18 cellular contexts compared by ENCODE assay signal in genomic region chr12:5548152-5548933, GRCh38.
DNase-seq lines count a peak whose midpoint lies in the region; ATAC-seq and TF ChIP-seq lines count a peak whose summit lies in the region.
"Had no signal": no experiment of that assay in that cellular context is flagged by ENCODE, and none has a peak within 500 bp of the region (broad histone marks: within the 10 kb centered on the region; RNA-seq: fewer than 3 reads in every experiment).

No MANE protein-coding gene starts in this region.

- WGBS in esophagus muscularis mucosa = 79% methylated on average over 8 of the region's 8 CpGs

- TF ChIP-seq POLR2A in esophagus muscularis mucosa (IDR thresholded peaks at IDR 0.05; ENCODE audit: low read depth) (no peak), erythroblast (IDR thresholded peaks at IDR 0.05; ENCODE audit: low read length) (no peak)

- in situ Hi-C loops in G401 (cut with HindIII; ENCODE audit: low sequenced_read_pairs) = no loop called here

- DNase-seq in D341Med (ENCODE audit: low spot score) (peak; percentile 8), RPMI7951 (ENCODE audit: low read depth) (peak; percentile 70), esophagus muscularis mucosa (ENCODE audit: extremely low spot score) (peak; percentile 80), G401 (ENCODE audit: low spot score) (no peak), erythroblast (lab: John Stamatoyannopoulos, UW) (no peak)
- DNase-seq in activated T-cell treated with anti-CD3 and anti-CD28 coated beads, Interleukin-2, amount 50 U/mL, for 48 hours = no peak
- DNase-seq: Caco-2; CD4-positive, alpha-beta T cell; DMS153; NCI-H1436; NCI-H2029 treated with DMSO at 0.1 percent for 48 hours; NCI-H446 treated with DMSO at 0.1 percent for 48 hours; NK-92 treated with Interleukin-12 subunit alpha and Interleukin-12 subunit beta, amount 100 ng/mL, for 24 hours; SHP77 had no signal

- ATAC-seq in HG02840 (IDR thresholded peaks at IDR 0.05; ENCODE audit: low FRiP score, unreplicated experiment) = no peak

- H3K27me3 ChIP-seq in esophagus muscularis mucosa = peaks cover 0 to 24% (median 0%) of the 10 kb centered on the region in 4 donors
- H3K27me3 ChIP-seq in mucosa of rectum (ENCODE audit: control insufficient read depth in 2 of 2, insufficient read depth in 2 of 2, low read length in 2 of 2) = no peaks in the 10 kb centered on the region

- no peak for TF ChIP-seq CTCF in esophagus muscularis mucosa (IDR thresholded peaks at IDR 0.05)

- H3K4me3 ChIP-seq in esophagus muscularis mucosa = no peak overlapping the region
- H3K4me3 ChIP-seq in mucosa of rectum (ENCODE audit: low read length in 2 of 2) = peak overlapping the region; percentile 4 to 8
- H3K4me3 ChIP-seq: SK-N-MC had no signal

- H3K27ac ChIP-seq in esophagus muscularis mucosa (replicated peaks in 1 of 4) (no peak overlapping the region), mucosa of rectum (ENCODE audit: low read depth in 2 of 2, low read length in 2 of 2) (peak overlapping the region; percentile 70 to 74)
- H3K27ac ChIP-seq: KMS-11, SK-N-MC had no signal

- intact Hi-C loops in esophagus muscularis mucosa (cut with DNase I) = no loop called here

- H3K9me3 ChIP-seq in esophagus muscularis mucosa = peaks cover 0 to 17% (median 8%) of the 10 kb centered on the region in 4 donors
- H3K9me3 ChIP-seq in mucosa of rectum (ENCODE audit: control insufficient read depth in 2 of 2, low read length in 2 of 2) = no peaks in the 10 kb centered on the region
- H3K9me3 ChIP-seq: Caco-2 had no signal

- no peaks in the 10 kb centered on the region for H3K36me3 ChIP-seq in esophagus muscularis mucosa
- H3K36me3 ChIP-seq in mucosa of rectum (ENCODE audit: control insufficient read depth in 2 of 2, insufficient read depth in 2 of 2, low read length in 2 of 2) = no peaks in the 10 kb centered on the region

- TF ChIP-seq EP300 in esophagus muscularis mucosa (IDR thresholded peaks at IDR 0.05) = no peak

- no peak overlapping the region for H3K9ac ChIP-seq in mucosa of rectum (ENCODE audit: low read depth in 1 of 2, low read length in 2 of 2)
- H3K9ac ChIP-seq: KMS-11 had no signal

- H3K4me1 ChIP-seq in esophagus muscularis mucosa (no peaks in the 10 kb centered on the region), mucosa of rectum (ENCODE audit: control insufficient read depth in 2 of 2, insufficient read depth in 2 of 2, low read length in 2 of 2) (peaks cover 13 to 14% of the 10 kb centered on the region in 2 donors)

Comparison
In these comparisons a context has a peak if more than half of its experiments do, and no peak if none do; other contexts are left out.
1. DNase-seq: peak in D341Med (single experiment), RPMI7951 (single experiment) and esophagus muscularis mucosa (single experiment); none in G401 (single experiment), activated T-cell treated with anti-CD3 and anti-CD28 coated beads, Interleukin-2, amount 50 U/mL, for 48 hours (0 of 2) and erythroblast (0 of 2).
2. H3K27ac ChIP-seq: peak in mucosa of rectum (2 of 2); none in esophagus muscularis mucosa (0 of 4).
3. H3K4me3 ChIP-seq: peak in mucosa of rectum (2 of 2); none in esophagus muscularis mucosa (0 of 4).